ENCODE assay signal across 13 cellular contexts in the genomic region with DNA sequence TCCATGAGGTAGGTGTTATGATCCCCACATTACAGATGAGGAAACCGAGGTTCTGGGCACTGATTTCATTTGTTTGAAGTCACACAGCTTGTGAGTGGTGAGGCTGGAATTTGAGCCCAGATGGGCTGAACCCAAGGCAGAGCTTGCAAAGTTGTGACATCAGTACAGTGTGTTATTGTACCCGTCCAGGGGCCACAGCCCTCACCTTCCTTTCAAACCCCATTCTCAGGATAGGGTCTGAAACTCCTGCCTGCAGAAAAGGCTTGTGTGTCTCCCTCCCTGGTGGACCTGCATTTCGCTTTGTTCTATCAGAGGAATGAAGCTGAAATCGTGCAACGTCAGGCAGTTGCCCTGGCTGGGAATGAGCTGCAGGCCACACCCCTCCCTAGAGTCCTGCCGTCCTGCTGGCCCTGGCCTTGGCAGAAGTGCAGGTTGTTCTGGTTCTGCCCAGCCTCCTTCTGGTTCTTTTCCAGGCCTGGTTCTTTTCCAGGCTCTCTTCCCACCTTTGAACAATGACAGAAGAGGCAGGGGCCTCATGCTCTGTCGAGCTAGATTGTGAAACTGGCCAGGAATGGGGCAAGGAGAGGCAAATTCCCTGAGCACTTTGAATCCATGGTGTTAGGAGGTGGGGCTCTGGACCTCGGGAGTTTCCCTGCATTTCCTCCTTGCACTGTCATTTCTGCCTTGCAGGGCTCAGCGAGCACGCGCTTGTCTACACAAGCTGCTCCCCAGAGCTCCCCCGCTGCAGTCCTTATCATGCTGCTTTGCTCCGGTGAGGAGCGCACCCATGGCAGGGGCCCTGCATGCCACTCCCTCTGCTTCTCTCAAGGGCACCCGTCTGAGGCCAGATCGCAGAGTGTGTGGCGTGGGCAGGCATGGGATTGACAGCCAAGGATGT. TPM values are rescaled to one million over a fixed set of nuclear protein-coding genes. Genes with fewer than 3 reads are reported as not detected.
A peak's percentile ranks its signal among the peaks of the same experiment; 100 is the strongest.
DNase-seq lines count a peak whose midpoint lies in the region; ATAC-seq and TF ChIP-seq lines count a peak whose summit lies in the region.
"Had no signal": no experiment of that assay in that cellular context is flagged by ENCODE, and none has a peak within 500 bp of the region (broad histone marks: within the 10 kb centered on the region; RNA-seq: fewer than 3 reads in every experiment).

No MANE protein-coding gene starts in this region.

- H3K4me1 ChIP-seq in body of pancreas (peaks cover 99% of the 10 kb centered on the region), hepatocyte (ENCODE audit: insufficient read depth) (peaks cover 35% of the 10 kb centered on the region)

- H2AFZ ChIP-seq in hepatocyte: peak overlapping the region; percentile 62

- no peaks in the 10 kb centered on the region for H3K27me3 ChIP-seq in body of pancreas
- no peaks in the 10 kb centered on the region for H3K27me3 ChIP-seq in hepatocyte

- H3K36me3 ChIP-seq in body of pancreas (replicated peaks in 1 of 2; ENCODE audit: insufficient read depth in 1 of 2, low read depth in 2 of 2): peaks cover 0 to under 1% of the 10 kb centered on the region in 2 donors
- H3K36me3 ChIP-seq in hepatocyte (replicated peaks; ENCODE audit: insufficient read depth, low read depth): no peaks in the 10 kb centered on the region

- H3K4me3 ChIP-seq in body of pancreas: no peak overlapping the region
- H3K4me3 ChIP-seq in hepatocyte: no peak overlapping the region

- peak; percentile 22 to 74 (median 72) for TF ChIP-seq POLR2A in body of pancreas (IDR thresholded peaks at IDR 0.05)

- no peak for TF ChIP-seq CTCF in body of pancreas (IDR thresholded peaks at IDR 0.05)
- TF ChIP-seq CTCF in hepatocyte (IDR thresholded peaks at IDR 0.05; ENCODE audit: poor library complexity): no peak

- H3K4me2 ChIP-seq in hepatocyte: peak overlapping the region; percentile 63

- WGBS in body of pancreas, 2 donors: 8 to 9% methylated on average over 4 to 17 of the region's 17 CpGs
- WGBS in hepatocyte (ENCODE audit: low lambda C conversion rate, missing lambda C conversion rate): 45% methylated on average over 17 of the region's 17 CpGs

- H3K27ac ChIP-seq in body of pancreas: peak overlapping the region; percentile 89 to 97 (median 96)
- H3K27ac ChIP-seq in hepatocyte: peak overlapping the region; percentile 96

- DNase-seq in Caki2 (ENCODE audit: low read depth) (peak; percentile 80), body of pancreas (peak; percentile 90 to 96 (median 95)), hepatocyte (ENCODE audit: low spot score) (peak; percentile 87), renal cortical epithelial cell (ENCODE audit: low read depth) (peak; percentile 91)
- DNase-seq in activated T-cell treated with anti-CD3 and anti-CD28 coated beads, Interleukin-2, amount 50 U/mL, for 1 hour: no peak
- DNase-seq: activated CD4-positive, CD25-positive, alpha-beta regulatory T cell; activated effector memory CD4-positive, alpha-beta T cell treated with anti-CD3 and anti-CD28 coated beads, Interleukin-2, amount 50 U/mL, for 16 hours; CD8-positive, alpha-beta memory T cell; effector CD8-positive, alpha-beta T cell; stimulated activated CD4-positive, alpha-beta T cell treated with anti-CD3 and anti-CD28 coated beads, Interleukin-15, amount 100 ng/mL, for 24 hours had no signal

- no peaks in the 10 kb centered on the region for H3K9me3 ChIP-seq in body of pancreas
- no peaks in the 10 kb centered on the region for H3K9me3 ChIP-seq in hepatocyte (ENCODE audit: low read depth)

- no peaks in the 10 kb centered on the region for H3K9me2 ChIP-seq in hepatocyte (replicated peaks; ENCODE audit: insufficient read depth)

- no peaks in the 10 kb centered on the region for H4K20me1 ChIP-seq in hepatocyte (ENCODE audit: insufficient read depth, poor library complexity, severe bottlenecking)

- in situ Hi-C loops in Caki2 (cut with HindIII; ENCODE audit: low pct_unique_long_range_greater_than_20kb, low sequenced_read_pairs): no loop called here

- ATAC-seq in body of pancreas (peak; percentile 80), HG02973 (IDR thresholded peaks at IDR 0.05; ENCODE audit: unreplicated experiment) (no peak), GM21619 (IDR thresholded peaks at IDR 0.05; ENCODE audit: unreplicated experiment) (no peak), HG02678 (IDR thresholded peaks at IDR 0.05; ENCODE audit: unreplicated experiment) (no peak)

- intact Hi-C loops in body of pancreas (cut with DNase I): no loop called here

- H3K79me2 ChIP-seq in hepatocyte: no peaks in the 10 kb centered on the region

RNA-seq across cellular contexts. Expression of a gene that starts 8.2 kb away (rescaled TPM):
- 30.5 and 31.5 TPM in 2 replicates for total RNA-seq in Caki2 (2014; rRNA removed; shearing (Covaris generic); ENCODE audit: low replicate concordance)
- 1 to 10 TPM; 2.3 to 4.3 TPM for total RNA-seq in body of pancreas
- total RNA-seq in hepatocyte: 2.2 and 2.4 TPM in 2 replicates
- polyA plus RNA-seq in hepatocyte: 0.67 and 2.0 TPM in 2 replicates
- total RNA-seq in renal cortical epithelial cell: 1.5 and 9.0 TPM in 2 replicates
- total RNA-seq: CD8-positive, alpha-beta memory T cell had no signal
- polyA plus RNA-seq: CD8-positive, alpha-beta memory T cell had no signal

RNA-seq across cellular contexts. Expression of a gene that starts 22.8 kb away (rescaled TPM):
- 0.61 and 0.68 TPM in 2 replicates for total RNA-seq in Caki2 (2014; rRNA removed; shearing (Covaris generic); ENCODE audit: low replicate concordance)
- total RNA-seq in body of pancreas: 100 to 1,000 TPM in 1 of 2 donors, 10 to 100 TPM in 1; 49.1 to 133 TPM
- 4.7 and 6.1 TPM in 2 replicates for total RNA-seq in hepatocyte
- 3.5 and 8.2 TPM in 2 replicates for polyA plus RNA-seq in hepatocyte
- total RNA-seq in renal cortical epithelial cell: 0.05 TPM in 1 of 2 replicates, not detected in the other
- total RNA-seq: CD8-positive, alpha-beta memory T cell had no signal
- polyA plus RNA-seq: CD8-positive, alpha-beta memory T cell had no signal
